Comparison of ENCODE assay signal across 1 cellular context in genomic region chr9:117543089-117543488, GRCh38.
TF ChIP-seq lines count a peak whose summit lies in the region.

No MANE protein-coding gene starts in this region.

TF ChIP-seq in GM23338, 12 proteins besides CTCF, POLR2A, EP300 and RAD21 (continued from another document):
- TF ChIP-seq, protein P1, sequence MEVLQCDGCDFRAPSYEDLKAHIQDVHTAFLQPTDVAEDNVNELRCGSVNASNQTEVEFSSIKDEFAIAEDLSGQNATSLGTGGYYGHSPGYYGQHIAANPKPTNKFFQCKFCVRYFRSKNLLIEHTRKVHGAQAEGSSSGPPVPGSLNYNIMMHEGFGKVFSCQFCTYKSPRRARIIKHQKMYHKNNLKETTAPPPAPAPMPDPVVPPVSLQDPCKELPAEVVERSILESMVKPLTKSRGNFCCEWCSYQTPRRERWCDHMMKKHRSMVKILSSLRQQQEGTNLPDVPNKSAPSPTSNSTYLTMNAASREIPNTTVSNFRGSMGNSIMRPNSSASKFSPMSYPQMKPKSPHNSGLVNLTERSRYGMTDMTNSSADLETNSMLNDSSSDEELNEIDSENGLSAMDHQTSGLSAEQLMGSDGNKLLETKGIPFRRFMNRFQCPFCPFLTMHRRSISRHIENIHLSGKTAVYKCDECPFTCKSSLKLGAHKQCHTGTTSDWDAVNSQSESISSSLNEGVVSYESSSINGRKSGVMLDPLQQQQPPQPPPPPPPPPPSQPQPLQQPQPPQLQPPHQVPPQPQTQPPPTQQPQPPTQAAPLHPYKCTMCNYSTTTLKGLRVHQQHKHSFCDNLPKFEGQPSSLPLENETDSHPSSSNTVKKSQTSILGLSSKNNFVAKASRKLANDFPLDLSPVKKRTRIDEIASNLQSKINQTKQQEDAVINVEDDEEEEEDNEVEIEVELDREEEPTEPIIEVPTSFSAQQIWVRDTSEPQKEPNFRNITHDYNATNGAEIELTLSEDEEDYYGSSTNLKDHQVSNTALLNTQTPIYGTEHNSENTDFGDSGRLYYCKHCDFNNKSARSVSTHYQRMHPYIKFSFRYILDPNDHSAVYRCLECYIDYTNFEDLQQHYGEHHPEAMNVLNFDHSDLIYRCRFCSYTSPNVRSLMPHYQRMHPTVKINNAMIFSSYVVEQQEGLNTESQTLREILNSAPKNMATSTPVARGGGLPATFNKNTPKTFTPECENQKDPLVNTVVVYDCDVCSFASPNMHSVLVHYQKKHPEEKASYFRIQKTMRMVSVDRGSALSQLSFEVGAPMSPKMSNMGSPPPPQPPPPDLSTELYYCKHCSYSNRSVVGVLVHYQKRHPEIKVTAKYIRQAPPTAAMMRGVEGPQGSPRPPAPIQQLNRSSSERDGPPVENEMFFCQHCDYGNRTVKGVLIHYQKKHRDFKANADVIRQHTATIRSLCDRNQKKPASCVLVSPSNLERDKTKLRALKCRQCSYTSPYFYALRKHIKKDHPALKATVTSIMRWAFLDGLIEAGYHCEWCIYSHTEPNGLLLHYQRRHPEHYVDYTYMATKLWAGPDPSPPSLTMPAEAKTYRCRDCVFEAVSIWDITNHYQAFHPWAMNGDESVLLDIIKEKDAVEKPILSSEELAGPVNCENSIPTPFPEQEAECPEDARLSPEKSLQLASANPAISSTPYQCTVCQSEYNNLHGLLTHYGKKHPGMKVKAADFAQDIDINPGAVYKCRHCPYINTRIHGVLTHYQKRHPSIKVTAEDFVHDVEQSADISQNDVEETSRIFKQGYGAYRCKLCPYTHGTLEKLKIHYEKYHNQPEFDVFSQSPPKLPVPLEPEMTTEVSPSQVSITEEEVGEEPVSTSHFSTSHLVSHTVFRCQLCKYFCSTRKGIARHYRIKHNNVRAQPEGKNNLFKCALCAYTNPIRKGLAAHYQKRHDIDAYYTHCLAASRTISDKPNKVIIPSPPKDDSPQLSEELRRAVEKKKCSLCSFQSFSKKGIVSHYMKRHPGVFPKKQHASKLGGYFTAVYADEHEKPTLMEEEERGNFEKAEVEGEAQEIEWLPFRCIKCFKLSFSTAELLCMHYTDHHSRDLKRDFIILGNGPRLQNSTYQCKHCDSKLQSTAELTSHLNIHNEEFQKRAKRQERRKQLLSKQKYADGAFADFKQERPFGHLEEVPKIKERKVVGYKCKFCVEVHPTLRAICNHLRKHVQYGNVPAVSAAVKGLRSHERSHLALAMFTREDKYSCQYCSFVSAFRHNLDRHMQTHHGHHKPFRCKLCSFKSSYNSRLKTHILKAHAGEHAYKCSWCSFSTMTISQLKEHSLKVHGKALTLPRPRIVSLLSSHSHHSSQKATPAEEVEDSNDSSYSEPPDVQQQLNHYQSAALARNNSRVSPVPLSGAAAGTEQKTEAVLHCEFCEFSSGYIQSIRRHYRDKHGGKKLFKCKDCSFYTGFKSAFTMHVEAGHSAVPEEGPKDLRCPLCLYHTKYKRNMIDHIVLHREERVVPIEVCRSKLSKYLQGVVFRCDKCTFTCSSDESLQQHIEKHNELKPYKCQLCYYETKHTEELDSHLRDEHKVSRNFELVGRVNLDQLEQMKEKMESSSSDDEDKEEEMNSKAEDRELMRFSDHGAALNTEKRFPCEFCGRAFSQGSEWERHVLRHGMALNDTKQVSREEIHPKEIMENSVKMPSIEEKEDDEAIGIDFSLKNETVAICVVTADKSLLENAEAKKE (CRISPR knock-in tag; IDR thresholded peaks at IDR 0.05), result no peak
- TF ChIP-seq STAT1 (IDR thresholded peaks at IDR 0.05; ENCODE audit: unreplicated experiment) (no peak), JUNB (IDR thresholded peaks at IDR 0.05; ENCODE audit: unreplicated experiment) (no peak), ZNF331 (CRISPR knock-in tag; IDR thresholded peaks at IDR 0.05; ENCODE audit: low read depth) (no peak), POLR2AphosphoS5 (IDR thresholded peaks at IDR 0.05; ENCODE audit: low read depth) (no peak), EZH2phosphoT487 (IDR thresholded peaks at IDR 0.05; ENCODE audit: unreplicated experiment) (no peak)
